In the genomic region with DNA sequence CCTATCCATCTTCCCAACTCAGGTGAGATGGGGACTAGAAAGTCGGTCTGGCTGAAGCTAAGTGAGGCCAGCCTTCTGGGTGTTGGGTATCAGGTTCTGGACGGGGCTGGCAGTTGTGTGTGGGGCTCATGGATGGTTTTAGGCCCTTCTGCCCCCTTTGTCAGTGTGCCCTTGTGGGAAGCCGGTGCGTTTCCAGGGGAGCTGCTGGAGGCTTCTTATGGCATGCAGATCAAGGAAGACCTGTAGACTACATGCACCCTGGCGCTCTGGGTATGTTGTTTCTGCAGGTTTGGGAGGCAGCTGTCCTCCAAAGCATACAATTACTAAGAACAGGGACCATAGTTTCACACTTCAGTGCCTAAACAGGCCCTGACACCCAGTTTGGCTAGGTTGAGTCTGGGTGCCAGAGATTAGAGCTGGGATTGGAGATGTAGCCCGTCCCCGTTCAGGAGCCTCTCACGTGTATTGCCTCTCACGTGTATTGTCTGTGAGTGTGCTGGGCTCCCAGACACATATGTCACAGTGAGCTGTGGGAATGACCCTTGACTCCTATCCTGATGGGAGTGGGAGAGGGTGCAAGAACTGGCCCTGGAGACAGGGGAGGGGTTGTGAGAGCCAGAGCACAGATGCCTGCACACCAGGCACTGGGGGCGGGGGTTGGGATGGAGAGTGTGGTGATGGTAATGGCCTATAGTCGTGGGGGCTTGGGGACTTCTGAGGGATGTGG, we compare ENCODE assay signal across 18 cellular contexts. TPM values are rescaled to one million over a fixed set of nuclear protein-coding genes. Genes with fewer than 3 reads are reported as not detected.
DNase-seq lines count a peak whose midpoint lies in the region; ATAC-seq, FAIRE-seq and TF ChIP-seq lines count a peak whose summit lies in the region.
"Had no signal": no experiment of that assay in that cellular context is flagged by ENCODE, and none has a peak within 500 bp of the region (broad histone marks: within the 10 kb centered on the region; RNA-seq: fewer than 3 reads in every experiment).

No MANE protein-coding gene starts in this region.

- H3K36me3 ChIP-seq in RWPE2 (ENCODE audit: low read depth) (no peaks in the 10 kb centered on the region), pancreas (no peaks in the 10 kb centered on the region), sigmoid colon (no peaks in the 10 kb centered on the region)
- H3K36me3 ChIP-seq: breast epithelium, tibial nerve had no signal

- no peaks in the 10 kb centered on the region for H3K27me3 Mint-ChIP-seq in activated CD4-positive, alpha-beta T cell treated with anti-CD3 and anti-CD28 coated beads, Interleukin-2, amount 10 ng/mL, durations not matched to agents 7 days and 5 days
- H3K27me3 Mint-ChIP-seq in glutamatergic neuron (ENCODE audit: unreplicated experiment) = peaks cover 3% of the 10 kb centered on the region
- H3K27me3 Mint-ChIP-seq: activated B cell treated with CpG ODN at 0.5 μM for 24 hours; activated naive CD8-positive, alpha-beta T cell; IgD-negative memory B cell; stimulated activated memory B cell treated with anti-CD40 and anti-IgM and Interleukin-4, amounts not matched to agents 10 μg/mL and 1 μg/mL and 100 μg/mL, for 72 hours had no signal

- peak overlapping the region; percentile 94 for H3K27ac Mint-ChIP-seq in activated CD4-positive, alpha-beta T cell treated with anti-CD3 and anti-CD28 coated beads, Interleukin-2, amount 10 ng/mL, durations not matched to agents 7 days and 5 days
- H3K27ac Mint-ChIP-seq in glutamatergic neuron (ENCODE audit: unreplicated experiment) = peak overlapping the region; percentile 71
- H3K27ac Mint-ChIP-seq: activated B cell treated with CpG ODN at 0.5 μM for 24 hours; stimulated activated memory B cell treated with anti-CD40 and anti-IgM and Interleukin-4, amounts not matched to agents 10 μg/mL and 1 μg/mL and 100 μg/mL, for 72 hours had no signal

- WGBS in pancreas, 2 donors = 69 to 81% methylated on average over 11 of the region's 11 CpGs
- 86 to 92% methylated on average over 11 of the region's 11 CpGs for WGBS in sigmoid colon, 2 donors

- no peak for TF ChIP-seq CTCF in RWPE2 (IDR thresholded peaks at IDR 0.05; ENCODE audit: poor library complexity, severe bottlenecking)
- no peak for TF ChIP-seq CTCF in glutamatergic neuron (IDR thresholded peaks at IDR 0.05; ENCODE audit: partially characterized antibody, unreplicated experiment)
- no peak for TF ChIP-seq CTCF in pancreas (IDR thresholded peaks at IDR 0.05)
- TF ChIP-seq CTCF in sigmoid colon (IDR thresholded peaks at IDR 0.05) = no peak

- POLR2A ChIA-PET in activated CD4-positive, alpha-beta T cell treated with anti-CD3 and anti-CD28 coated beads, Interleukin-2, amount 10 ng/mL, durations not matched to agents 7 days and 5 days (lab: Charles Lee) = no interaction called here

- CTCF ChIA-PET in activated CD4-positive, alpha-beta T cell treated with anti-CD3 and anti-CD28 coated beads, Interleukin-2, amount 10 ng/mL, durations not matched to agents 7 days and 5 days (lab: Charles Lee) = interaction anchor here (0.9 kb wide), 1 partner anchor 14 kb away, joined by 3 read pairs; no protein-coding TSS in a partner anchor

- FAIRE-seq in pancreas (lab: Jason Lieb, UNC) = no peak
- FAIRE-seq: kidney had no signal

- DNase-seq in activated CD4-positive, alpha-beta T cell treated with anti-CD3 and anti-CD28 coated beads, Interleukin-2, amount 10 ng/mL, durations not matched to agents 7 days and 5 days = no peak
- DNase-seq in activated CD4-positive, alpha-beta T cell treated with anti-CD3 and anti-CD28 coated beads for 4 hours = no peak
- DNase-seq in RWPE2 (ENCODE audit: low spot score) (peak; percentile 59), glutamatergic neuron (no peak), pancreas (no peak), NCI-H1092 (lab: John Stamatoyannopoulos, UW) (no peak), sigmoid colon (no peak)
- DNase-seq: activated B cell treated with CpG ODN at 0.5 μM for 24 hours; activated CD8-positive, alpha-beta memory T cell treated with anti-CD3 and anti-CD28 coated beads, Interleukin-2, amount 50 U/mL, for 48 hours; effector CD8-positive, alpha-beta T cell; kidney had no signal

- H3K27me3 ChIP-seq in RWPE2 (ENCODE audit: insufficient read depth, poor library complexity, severe bottlenecking) = no peaks in the 10 kb centered on the region
- no peaks in the 10 kb centered on the region for H3K27me3 ChIP-seq in pancreas
- no peaks in the 10 kb centered on the region for H3K27me3 ChIP-seq in sigmoid colon
- H3K27me3 ChIP-seq: breast epithelium, tibial nerve had no signal

- H3K9me3 Mint-ChIP-seq in activated CD4-positive, alpha-beta T cell treated with anti-CD3 and anti-CD28 coated beads, Interleukin-2, amount 10 ng/mL, durations not matched to agents 7 days and 5 days = no peaks in the 10 kb centered on the region
- peaks cover 5% of the 10 kb centered on the region for H3K9me3 Mint-ChIP-seq in glutamatergic neuron (ENCODE audit: unreplicated experiment)
- H3K9me3 Mint-ChIP-seq: activated B cell treated with CpG ODN at 0.5 μM for 24 hours; IgD-negative memory B cell; stimulated activated memory B cell treated with anti-CD40 and anti-IgM and Interleukin-4, amounts not matched to agents 10 μg/mL and 1 μg/mL and 100 μg/mL, for 72 hours had no signal

- H3K4me1 Mint-ChIP-seq in activated CD4-positive, alpha-beta T cell treated with anti-CD3 and anti-CD28 coated beads, Interleukin-2, amount 10 ng/mL, durations not matched to agents 7 days and 5 days = peaks cover 39% of the 10 kb centered on the region
- peaks cover 59% of the 10 kb centered on the region for H3K4me1 Mint-ChIP-seq in glutamatergic neuron (ENCODE audit: low read depth, unreplicated experiment)

- intact Hi-C loops in pancreas (cut with DNase I) = no loop called here
- intact Hi-C loops in sigmoid colon (cut with DNase I) = no loop called here

- H3K4me3 ChIP-seq in RWPE2 (ENCODE audit: severe bottlenecking) (no peak overlapping the region), pancreas (no peak overlapping the region), sigmoid colon (no peak overlapping the region)
- H3K4me3 ChIP-seq: breast epithelium, tibial nerve had no signal

- H3K36me3 Mint-ChIP-seq in activated CD4-positive, alpha-beta T cell treated with anti-CD3 and anti-CD28 coated beads, Interleukin-2, amount 10 ng/mL, durations not matched to agents 7 days and 5 days (ENCODE audit: low read depth) = peaks cover 3% of the 10 kb centered on the region
- H3K36me3 Mint-ChIP-seq in glutamatergic neuron (ENCODE audit: unreplicated experiment) = no peaks in the 10 kb centered on the region
- H3K36me3 Mint-ChIP-seq: stimulated activated memory B cell treated with anti-CD40 and anti-IgM and Interleukin-4, amounts not matched to agents 10 μg/mL and 1 μg/mL and 100 μg/mL, for 72 hours had no signal

- H3K27ac ChIP-seq in RWPE2 (ENCODE audit: poor library complexity, severe bottlenecking) (no peak overlapping the region), pancreas (peak overlapping the region in 3 of 4 donors; percentile 35 to 77 (median 65)), sigmoid colon (no peak overlapping the region)
- H3K27ac ChIP-seq: C4-2B had no signal

- H3K9me3 ChIP-seq in RWPE2 (ENCODE audit: severe bottlenecking) (no peaks in the 10 kb centered on the region), pancreas (no peaks in the 10 kb centered on the region), sigmoid colon (no peaks in the 10 kb centered on the region)
- H3K9me3 ChIP-seq: breast epithelium, tibial nerve had no signal

- no peak for ATAC-seq in RWPE2 (ENCODE audit: low read depth)
- no peak for ATAC-seq in pancreas
- ATAC-seq in GM21526 (IDR thresholded peaks at IDR 0.05; ENCODE audit: low FRiP score, unreplicated experiment) = no peak

- H3K4me3 Mint-ChIP-seq in activated CD4-positive, alpha-beta T cell treated with anti-CD3 and anti-CD28 coated beads, Interleukin-2, amount 10 ng/mL, durations not matched to agents 7 days and 5 days = no peak overlapping the region
- no peak overlapping the region for H3K4me3 Mint-ChIP-seq in glutamatergic neuron (ENCODE audit: unreplicated experiment)
- H3K4me3 Mint-ChIP-seq: activated B cell treated with CpG ODN at 0.5 μM for 24 hours; IgD-negative memory B cell; stimulated activated memory B cell treated with anti-CD40 and anti-IgM and Interleukin-4, amounts not matched to agents 10 μg/mL and 1 μg/mL and 100 μg/mL, for 72 hours had no signal

- no peak for TF ChIP-seq POLR2A in sigmoid colon (IDR thresholded peaks at IDR 0.05)

- TF ChIP-seq EP300 in sigmoid colon (IDR thresholded peaks at IDR 0.05) = no peak

- peaks cover 26% of the 10 kb centered on the region for H3K4me1 ChIP-seq in RWPE2 (ENCODE audit: insufficient read depth, poor library complexity, severe bottlenecking)
- peaks cover 26 to 35% (median 26%) of the 10 kb centered on the region in 3 donors for H3K4me1 ChIP-seq in pancreas
- peaks cover 0 to 5% (median 0%) of the 10 kb centered on the region in 4 donors for H3K4me1 ChIP-seq in sigmoid colon

RNA-seq across cellular contexts. Expression of gene WDR25, which starts 31.3 kb away (rescaled TPM):
- total RNA-seq in activated CD4-positive, alpha-beta T cell treated with anti-CD3 and anti-CD28 coated beads, Interleukin-2, amount 10 ng/mL, durations not matched to agents 7 days and 5 days = 1 to 10 TPM; 6.8 to 7.0 TPM
- total RNA-seq in glutamatergic neuron (ENCODE audit: unreplicated experiment) (9.7 TPM), pancreas (1 to 10 TPM; 4.1 to 7.7 (median 6.3) TPM), sigmoid colon (10 to 100 TPM in 3 of 4 donors, 1 to 10 TPM in 1; 8.7 to 21.0 (median 11.5) TPM)
- polyA plus RNA-seq in pancreas (1 to 10 TPM; 6.3 to 8.9 TPM), sigmoid colon (1 to 10 TPM; 6.9 to 9.6 (median 7.3) TPM)

Comparison
In these comparisons a context has a peak if more than half of its experiments do, and no peak if none do; other contexts are left out.
1. H3K27ac ChIP-seq: peak in pancreas (3 of 4); none in RWPE2 (single experiment) and sigmoid colon (0 of 4).